ENCODE assay signal across 29 cellular contexts in the genomic region with DNA sequence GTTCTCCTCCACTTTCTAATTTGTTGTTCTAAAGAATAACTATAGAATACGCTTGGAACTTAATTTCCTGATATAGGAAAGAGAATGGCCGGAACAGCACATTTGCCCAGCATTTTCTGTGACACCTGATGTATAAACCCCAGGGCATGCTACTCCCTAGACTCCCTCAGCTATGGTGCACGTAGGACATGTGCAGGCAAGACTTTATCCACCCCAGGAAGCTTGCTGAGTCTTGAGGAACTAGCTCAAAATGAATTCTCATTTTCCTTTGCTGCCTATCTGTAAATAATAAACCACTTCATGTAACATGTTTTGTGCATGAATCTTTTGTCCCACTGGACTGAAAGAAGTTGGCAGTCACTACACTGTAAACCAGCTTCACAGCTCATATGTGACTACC.
"Had no signal": no experiment of that assay in that cellular context is flagged by ENCODE, and none has a peak within 500 bp of the region (broad histone marks: within the 10 kb centered on the region; RNA-seq: fewer than 3 reads in every experiment).

No MANE protein-coding gene starts in this region.

- H3K4me3 ChIP-seq: cardiac muscle cell, colonic mucosa, esophagus squamous epithelium had no signal

- H3K27ac ChIP-seq: brain microvascular endothelial cell, cardiac muscle cell, colonic mucosa, VCaP had no signal

- H3K4me1 ChIP-seq: colonic mucosa had no signal

- DNase-seq: activated CD4-positive, alpha-beta memory T cell treated with anti-CD3 and anti-CD28 coated beads, Interleukin-2, amount 10 ng/mL, durations not matched to agents 7 days and 5 days; activated CD4-positive, alpha-beta T cell treated with anti-CD3 and anti-CD28 coated beads for 1 hour; activated CD4-positive, alpha-beta T cell treated with anti-CD3 and anti-CD28 coated beads for 4 hours; activated CD4-positive, alpha-beta T cell treated with anti-CD3 and anti-CD28 coated beads, Interleukin-2, amount 10 ng/mL, durations not matched to agents 7 days and 5 days; activated CD4-positive, alpha-beta T cell treated with anti-CD3 and anti-CD28 coated beads, Interleukin-2, amount 50 U/mL, for 4 hours; activated CD8-positive, alpha-beta memory T cell treated with anti-CD3 and anti-CD28 coated beads, Interleukin-2, amount 50 U/mL, for 48 hours; activated gamma-delta T cell; activated naive CD4-positive, alpha-beta T cell; activated naive CD4-positive, alpha-beta T cell treated with anti-CD3 and anti-CD28 coated beads, Interleukin-2, amount 10 ng/mL, durations not matched to agents 7 days and 5 days; activated naive CD8-positive, alpha-beta T cell treated with anti-CD3 and anti-CD28 coated beads, Interleukin-2, amount 10 ng/mL, durations not matched to agents 7 days and 5 days; activated T-cell treated with anti-CD3 and anti-CD28 coated beads for 4 hours; activated T-cell treated with anti-CD3 and anti-CD28 coated beads, Interleukin-2, amount 50 U/mL, for 24 hours; activated T-cell treated with anti-CD3 and anti-CD28 coated beads, Interleukin-2, amount 50 U/mL, for 72 hours; anterior cingulate cortex; brain microvascular endothelial cell; central memory CD4-positive, alpha-beta T cell; cerebellar nuclear complex; colonic mucosa; effector memory CD4-positive, alpha-beta T cell; endodermal cell; esophagus squamous epithelium; head of caudate nucleus; T-helper 2 cell had no signal

- ATAC-seq: activated naive CD4-positive, alpha-beta T cell treated with anti-CD3 and anti-CD28 coated beads, Interleukin-2, amount 50 U/mL, for 72 hours; activated T-cell treated with anti-CD3 and anti-CD28 coated beads, Interleukin-2, amount 50 U/mL, for 72 hours; WTC11 had no signal

- H3K36me3 ChIP-seq: brain microvascular endothelial cell, cardiac muscle cell, colonic mucosa, esophagus squamous epithelium had no signal

- H3K27me3 ChIP-seq: brain microvascular endothelial cell, cardiac muscle cell, colonic mucosa, esophagus squamous epithelium had no signal

- H3K9me3 ChIP-seq: colonic mucosa, esophagus squamous epithelium had no signal

- FAIRE-seq: astrocyte, frontal cortex had no signal
